In genomic region chr2:30144260-30144659, GRCh38 we compare ENCODE assay signal across 25 cellular contexts.
"Had no signal": no experiment of that assay in that cellular context is flagged by ENCODE, and none has a peak within 500 bp of the region (broad histone marks: within the 10 kb centered on the region; RNA-seq: fewer than 3 reads in every experiment).

No MANE protein-coding gene starts in this region.

- DNase-seq: activated CD4-positive, alpha-beta T cell treated with anti-CD3 and anti-CD28 coated beads, Interleukin-2, amount 50 U/mL, for 1 hour; activated CD4-positive, CD25-positive, alpha-beta regulatory T cell treated with anti-CD3 and anti-CD28 coated beads, Interleukin-2, amount 50 U/mL, for 72 hours; activated CD8-positive, alpha-beta memory T cell treated with anti-CD3 and anti-CD28 coated beads, Interleukin-2, amount 50 U/mL, for 48 hours; activated naive CD4-positive, alpha-beta T cell treated with anti-CD3 and anti-CD28 coated beads, Interleukin-2, amount 10 ng/mL, durations not matched to agents 7 days and 5 days; activated T-cell treated with anti-CD3 and anti-CD28 coated beads, Interleukin-2, amount 50 U/mL, for 4 hours; adrenal gland; brain microvascular endothelial cell; caudate nucleus; dermis blood vessel endothelial cell; effector CD8-positive, alpha-beta T cell; gastrocnemius medialis; heart left ventricle; islet precursor cell; left colon; mesenchymal stem cell; sigmoid colon; stimulated activated CD4-positive, alpha-beta T cell treated with anti-CD3 and anti-CD28 coated beads, Interleukin-15, amount 100 ng/mL, for 24 hours; SW 1271; testis; trophoblast cell had no signal

- H3K9me3 Mint-ChIP-seq: activated naive CD4-positive, alpha-beta T cell treated with anti-CD3 and anti-CD28 coated beads, Interleukin-2, amount 10 ng/mL, durations not matched to agents 7 days and 5 days; activated T-cell treated with anti-CD3 and anti-CD28 coated beads, Interleukin-2, amount 50 U/mL, for 4 hours; stimulated activated memory B cell treated with anti-CD40 and anti-IgM and Interleukin-4, amounts not matched to agents 10 μg/mL and 1 μg/mL and 100 μg/mL, for 72 hours had no signal

- H3K27me3 Mint-ChIP-seq: activated naive CD4-positive, alpha-beta T cell treated with anti-CD3 and anti-CD28 coated beads, Interleukin-2, amount 10 ng/mL, durations not matched to agents 7 days and 5 days; stimulated activated memory B cell treated with anti-CD40 and anti-IgM and Interleukin-4, amounts not matched to agents 10 μg/mL and 1 μg/mL and 100 μg/mL, for 72 hours had no signal

- H3K27ac ChIP-seq: adrenal gland, ascending aorta, brain microvascular endothelial cell, gastrocnemius medialis, heart left ventricle, sigmoid colon, testis, vagina had no signal

- H3K27me3 ChIP-seq: adrenal gland, ascending aorta, brain microvascular endothelial cell, gastrocnemius medialis, heart left ventricle, sigmoid colon, testis, vagina had no signal

- H3K4me3 ChIP-seq: adrenal gland, ascending aorta, gastrocnemius medialis, heart left ventricle, sigmoid colon, smooth muscle cell, testis, vagina had no signal

- ATAC-seq: activated T-cell treated with anti-CD3 and anti-CD28 coated beads, Interleukin-2, amount 50 U/mL, for 4 hours; esophagus mucosa; gastrocnemius medialis; heart left ventricle; left colon; stimulated activated memory B cell treated with anti-CD40 and anti-IgM and Interleukin-4, amounts not matched to agents 10 μg/mL and 1 μg/mL and 100 μg/mL, for 72 hours had no signal

- H3K36me3 ChIP-seq: adrenal gland, brain microvascular endothelial cell, gastrocnemius medialis, vagina had no signal

- H3K9me3 ChIP-seq: adrenal gland, ascending aorta, gastrocnemius medialis, heart left ventricle, sigmoid colon, testis, vagina had no signal

- H3K4me3 Mint-ChIP-seq: activated T-cell treated with anti-CD3 and anti-CD28 coated beads, Interleukin-2, amount 50 U/mL, for 4 hours; stimulated activated memory B cell treated with anti-CD40 and anti-IgM and Interleukin-4, amounts not matched to agents 10 μg/mL and 1 μg/mL and 100 μg/mL, for 72 hours had no signal
